In the genomic region with DNA sequence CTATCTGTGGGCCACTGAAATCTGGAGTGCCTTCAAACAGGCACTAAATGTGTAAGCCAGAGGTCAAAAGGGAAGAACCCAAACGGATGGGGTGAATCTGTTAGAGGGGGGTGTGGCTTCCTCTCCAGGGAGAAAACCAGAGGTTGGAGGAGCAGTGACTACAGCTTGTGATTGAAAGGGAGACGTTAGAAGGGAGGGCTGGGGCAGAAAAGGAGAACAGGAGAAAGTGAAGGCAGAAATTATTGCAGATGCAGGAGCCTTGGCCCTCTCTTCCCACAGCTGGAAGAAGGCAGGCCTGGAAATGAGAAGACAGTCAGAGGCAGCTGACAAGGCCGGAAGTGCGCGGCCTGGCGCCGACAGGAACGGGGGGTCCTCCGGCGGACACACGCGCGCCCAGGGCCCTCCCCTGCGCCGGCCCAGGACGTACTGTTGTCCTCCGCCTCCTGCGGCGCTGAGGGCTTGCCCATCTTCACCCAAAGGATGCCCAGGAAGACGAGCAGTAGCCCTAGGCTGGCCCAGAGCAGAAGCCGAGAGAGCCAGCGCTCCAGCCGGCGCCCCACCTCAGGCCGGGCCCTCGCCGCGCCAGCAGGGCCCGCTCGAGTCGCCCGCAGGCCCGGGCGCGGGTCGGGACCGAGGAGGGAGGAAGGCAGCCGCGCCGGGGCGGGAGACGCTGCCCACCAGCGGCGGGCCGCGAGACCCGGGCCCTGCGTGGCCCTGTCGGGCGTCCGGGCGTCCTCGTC, we compare ENCODE assay signal across 8 cellular contexts. TPM values are rescaled to one million over a fixed set of nuclear protein-coding genes. Genes with fewer than 3 reads are reported as not detected.
DNase-seq lines count a peak whose midpoint lies in the region; ATAC-seq and TF ChIP-seq lines count a peak whose summit lies in the region.

No MANE protein-coding gene starts in this region.

- no peaks in the 10 kb centered on the region for H3K27me3 ChIP-seq in HUES64 (ENCODE audit: insufficient read depth, low read length)

- H3K36me3 Mint-ChIP-seq in T-helper 17 cell (ENCODE audit: low read depth), result peaks cover 3% of the 10 kb centered on the region

- peak; percentile 91 for DNase-seq in Daoy (ENCODE audit: low read depth)
- peak; percentile 24 to 47 (median 44) for DNase-seq in T-helper 17 cell
- no peak for DNase-seq in astrocyte of the cerebellum (ENCODE audit: low read depth)
- DNase-seq in hepatic stellate cell (ENCODE audit: low spot score), result peak; percentile 76
- DNase-seq in retina, result peak; percentile 65
- DNase-seq in NCI-H774 (lab: John Stamatoyannopoulos, UW), result no peak

- H3K4me1 Mint-ChIP-seq in T-helper 17 cell, result peaks cover 38% of the 10 kb centered on the region

- H3K4me3 Mint-ChIP-seq in T-helper 17 cell, result peak overlapping the region; percentile 99

- ATAC-seq in GM21526 (IDR thresholded peaks at IDR 0.05; ENCODE audit: low FRiP score, unreplicated experiment), result peak; percentile 32
- ATAC-seq in T-helper 17 cell, result peak; percentile 49

- no peak for TF ChIP-seq CTCF in astrocyte of the cerebellum (IDR thresholded peaks at IDR 0.05; ENCODE audit: low read depth, low read length, missing control alignments)

- H3K4me3 ChIP-seq in HUES64 (ENCODE audit: low read length) (peak overlapping the region; percentile 83), astrocyte of the cerebellum (ENCODE audit: low read depth, low read length) (peak overlapping the region; percentile 55)

- H3K9ac ChIP-seq in HUES64 (ENCODE audit: low read depth, low read length), result peak overlapping the region; percentile 86

- in situ Hi-C loops in astrocyte of the cerebellum (cut with HindIII; ENCODE audit: low sequenced_read_pairs), result no loop called here

- peak overlapping the region; percentile 98 for H3K27ac Mint-ChIP-seq in T-helper 17 cell

- peak overlapping the region; percentile 80 for H3K27ac ChIP-seq in HUES64 (ENCODE audit: low read depth, low read length)

- peaks cover 59% of the 10 kb centered on the region for H3K4me1 ChIP-seq in HUES64 (ENCODE audit: insufficient read depth, low read length)

- under 1% methylated on average over 53 of the region's 53 CpGs for WGBS in HUES64

- H3K36me3 ChIP-seq in HUES64 (ENCODE audit: insufficient read depth, low read length), result peaks cover 29% of the 10 kb centered on the region

- H3K9me3 ChIP-seq in HUES64 (ENCODE audit: insufficient read depth, low read depth, low read length) (no peaks in the 10 kb centered on the region), T-helper 17 cell (ENCODE audit: control insufficient read depth, low read length, poor library complexity, severe bottlenecking) (no peaks in the 10 kb centered on the region)

- peaks cover under 1% of the 10 kb centered on the region for H3K27me3 Mint-ChIP-seq in T-helper 17 cell

RNA-seq across cellular contexts. Expression of gene LEMD2, which starts 0.8 kb away (rescaled TPM):
- 63.3 and 71.0 TPM in 2 replicates for total RNA-seq in Daoy (2014; rRNA removed; shearing (Covaris generic))
- polyA plus RNA-seq in HUES64 (2013, experiment 1 of 2), result 34.2 TPM
- polyA plus RNA-seq in HUES64 (2013, experiment 2 of 2), result 32.4 TPM
- total RNA-seq in T-helper 17 cell, result 100 to 1,000 TPM; 101 to 120 TPM

RNA-seq across cellular contexts. Expression of gene MLN, which starts 15.7 kb away (rescaled TPM):
- not detected in 2 replicates for total RNA-seq in Daoy (2014; rRNA removed; shearing (Covaris generic))
- polyA plus RNA-seq in HUES64 (2013, experiment 1 of 2), result not detected
- polyA plus RNA-seq in HUES64 (2013, experiment 2 of 2), result not detected
- total RNA-seq in T-helper 17 cell, result not detected

RNA-seq across cellular contexts. Expression of gene IP6K3, which starts 41.4 kb away (rescaled TPM):
- not detected in 2 replicates for total RNA-seq in Daoy (2014; rRNA removed; shearing (Covaris generic))
- 0.85 TPM for polyA plus RNA-seq in HUES64 (2013, experiment 1 of 2)
- polyA plus RNA-seq in HUES64 (2013, experiment 2 of 2), result 1.5 TPM
- total RNA-seq in T-helper 17 cell, result not detected

Comparison
In these comparisons a context has a peak if more than half of its experiments do, and no peak if none do; other contexts are left out.
1. DNase-seq: peak in Daoy (single experiment), T-helper 17 cell (3 of 3), hepatic stellate cell (single experiment) and retina (single experiment); none in astrocyte of the cerebellum (single experiment) and NCI-H774 (single experiment).